14 cellular contexts compared by ENCODE assay signal in genomic region chr17:48439473-48439872, GRCh38. TPM values are rescaled to one million over a fixed set of nuclear protein-coding genes. Genes with fewer than 3 reads are reported as not detected.
A peak's percentile ranks its signal among the peaks of the same experiment; 100 is the strongest.
DNase-seq lines count a peak whose midpoint lies in the region; ATAC-seq and TF ChIP-seq lines count a peak whose summit lies in the region.
"Had no signal": no experiment of that assay in that cellular context is flagged by ENCODE, and none has a peak within 500 bp of the region (broad histone marks: within the 10 kb centered on the region; RNA-seq: fewer than 3 reads in every experiment).

No MANE protein-coding gene starts in this region.

- H3K4me3 Mint-ChIP-seq in activated T-cell treated with anti-CD3 and anti-CD28 coated beads, Interleukin-2, amount 50 U/mL, for 24 hours = no peak overlapping the region
- no peak overlapping the region for H3K4me3 Mint-ChIP-seq in stimulated activated memory B cell treated with anti-CD40 and anti-IgM and Interleukin-4, amounts not matched to agents 10 μg/mL and 1 μg/mL and 100 μg/mL, for 72 hours

- peak overlapping the region; percentile 76 for H2AFZ ChIP-seq in KMS-11 (ENCODE audit: low read depth)

- no peaks in the 10 kb centered on the region for H3K36me3 ChIP-seq in KMS-11 (ENCODE audit: insufficient read depth)

- no peak for TF ChIP-seq CTCF in KMS-11 (conservative IDR thresholded peaks at IDR 0.05; ENCODE audit: low read depth, low read length)

- peak overlapping the region; percentile 88 for H3K27ac Mint-ChIP-seq in activated T-cell treated with anti-CD3 and anti-CD28 coated beads, Interleukin-2, amount 50 U/mL, for 24 hours
- peak overlapping the region; percentile 30 for H3K27ac Mint-ChIP-seq in stimulated activated memory B cell treated with anti-CD40 and anti-IgM and Interleukin-4, amounts not matched to agents 10 μg/mL and 1 μg/mL and 100 μg/mL, for 72 hours

- H3K27ac ChIP-seq in KMS-11 = peak overlapping the region; percentile 98
- H3K27ac ChIP-seq: foreskin keratinocyte, SK-N-MC had no signal

- H3K4me3 ChIP-seq in KMS-11 (IDR thresholded peaks at IDR 0.05; ENCODE audit: insufficient read depth, low read depth, low read length) = no peak overlapping the region
- H3K4me3 ChIP-seq: SK-N-MC had no signal

- H3K27me3 Mint-ChIP-seq in activated T-cell treated with anti-CD3 and anti-CD28 coated beads, Interleukin-2, amount 50 U/mL, for 24 hours = no peaks in the 10 kb centered on the region
- peaks cover 42% of the 10 kb centered on the region for H3K27me3 Mint-ChIP-seq in stimulated activated memory B cell treated with anti-CD40 and anti-IgM and Interleukin-4, amounts not matched to agents 10 μg/mL and 1 μg/mL and 100 μg/mL, for 72 hours

- H3K4me1 Mint-ChIP-seq in activated T-cell treated with anti-CD3 and anti-CD28 coated beads, Interleukin-2, amount 50 U/mL, for 24 hours (ENCODE audit: low read depth) = peaks cover 88% of the 10 kb centered on the region
- H3K4me1 Mint-ChIP-seq in stimulated activated memory B cell treated with anti-CD40 and anti-IgM and Interleukin-4, amounts not matched to agents 10 μg/mL and 1 μg/mL and 100 μg/mL, for 72 hours = peaks cover 52% of the 10 kb centered on the region

- no peaks in the 10 kb centered on the region for H4K20me1 ChIP-seq in KMS-11 (ENCODE audit: insufficient read depth)

- H3K79me2 ChIP-seq in KMS-11 (ENCODE audit: insufficient read depth, low read depth) = no peaks in the 10 kb centered on the region

- peaks cover 8% of the 10 kb centered on the region for H3K9me3 Mint-ChIP-seq in activated T-cell treated with anti-CD3 and anti-CD28 coated beads, Interleukin-2, amount 50 U/mL, for 24 hours
- peaks cover 8% of the 10 kb centered on the region for H3K9me3 Mint-ChIP-seq in stimulated activated memory B cell treated with anti-CD40 and anti-IgM and Interleukin-4, amounts not matched to agents 10 μg/mL and 1 μg/mL and 100 μg/mL, for 72 hours

- H3K4me2 ChIP-seq in KMS-11 = peak overlapping the region; percentile 97

- H3K36me3 Mint-ChIP-seq in activated T-cell treated with anti-CD3 and anti-CD28 coated beads, Interleukin-2, amount 50 U/mL, for 24 hours (ENCODE audit: low read depth) = no peaks in the 10 kb centered on the region
- peaks cover 8% of the 10 kb centered on the region for H3K36me3 Mint-ChIP-seq in stimulated activated memory B cell treated with anti-CD40 and anti-IgM and Interleukin-4, amounts not matched to agents 10 μg/mL and 1 μg/mL and 100 μg/mL, for 72 hours

- ATAC-seq in stimulated activated memory B cell treated with anti-CD40 and anti-IgM and Interleukin-4, amounts not matched to agents 10 μg/mL and 1 μg/mL and 100 μg/mL, for 72 hours = peak; percentile 60
- no peak for ATAC-seq in HG03108 (IDR thresholded peaks at IDR 0.05; ENCODE audit: unreplicated experiment)
- ATAC-seq: foreskin keratinocyte had no signal

- peak overlapping the region; percentile 85 for H3K9ac ChIP-seq in KMS-11

- H3K27me3 ChIP-seq in KMS-11 (ENCODE audit: insufficient read depth, low read depth) = no peaks in the 10 kb centered on the region

- peaks cover 76% of the 10 kb centered on the region for H3K4me1 ChIP-seq in KMS-11 (ENCODE audit: low read depth, poor library complexity, severe bottlenecking)
- H3K4me1 ChIP-seq: foreskin keratinocyte had no signal

- DNase-seq in activated T-cell treated with anti-CD3 and anti-CD28 coated beads, Interleukin-2, amount 50 U/mL, for 24 hours = no peak
- no peak for DNase-seq in activated T-cell treated with anti-CD3 and anti-CD28 coated beads, Interleukin-2, amount 50 U/mL, for 1 hour
- DNase-seq in activated naive CD4-positive, alpha-beta T cell treated with anti-CD3 and anti-CD28 coated beads, Interleukin-2, amount 50 U/mL, for 16 hours = peak; percentile 32
- DNase-seq in NOMO-1 treated with DMSO at 0.1 percent for 48 hours (lab: John Stamatoyannopoulos, UW; ENCODE audit: unreplicated experiment) = no peak
- DNase-seq in A172 (ENCODE audit: low spot score) = no peak
- DNase-seq: activated CD4-positive, CD25-positive, alpha-beta regulatory T cell treated with anti-CD3 and anti-CD28 coated beads, Interleukin-2, amount 50 U/mL, for 72 hours; foreskin keratinocyte; NCI-H1105; NCI-H82 had no signal

RNA-seq across cellular contexts. Expression of gene SKAP1, which starts 9.5 kb away (rescaled TPM):
- total RNA-seq in A172 (2014; rRNA removed; shearing (Covaris generic)) = 2.6 TPM in 1 of 2 replicates, not detected in the other
- total RNA-seq: foreskin keratinocyte, myocyte had no signal
